ENCODE assay signal across 12 cellular contexts in the genomic region with DNA sequence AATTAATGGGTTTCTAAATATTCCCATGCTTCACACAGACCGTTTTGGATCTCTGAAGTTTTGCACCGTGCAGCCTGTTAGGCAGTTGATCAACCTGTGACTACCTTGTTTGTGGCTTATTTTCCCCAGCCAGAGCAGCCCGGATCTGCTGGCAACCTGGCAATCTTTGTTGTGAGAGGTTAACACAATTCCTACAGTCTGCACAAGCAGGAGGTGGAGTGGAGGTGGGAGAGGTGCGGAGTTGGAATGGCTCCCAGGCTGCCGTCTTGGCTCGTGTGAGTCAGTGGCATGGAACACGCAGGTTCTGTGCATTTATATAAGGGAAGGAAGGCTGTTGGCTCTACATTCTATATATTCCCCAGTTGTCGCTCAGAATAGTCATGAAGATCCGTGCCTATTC.
"Had no signal": no experiment of that assay in that cellular context is flagged by ENCODE, and none has a peak within 500 bp of the region (broad histone marks: within the 10 kb centered on the region; RNA-seq: fewer than 3 reads in every experiment).

No MANE protein-coding gene starts in this region.

- H3K27me3 ChIP-seq: ovary had no signal

- H3K9me3 ChIP-seq: ovary, tibial artery had no signal

- ATAC-seq: activated T-cell treated with anti-CD3 and anti-CD28 coated beads, Interleukin-2, amount 50 U/mL, for 72 hours had no signal

- DNase-seq: activated CD4-positive, alpha-beta T cell treated with anti-CD3 and anti-CD28 coated beads, Interleukin-2, amount 10 ng/mL, durations not matched to agents 7 days and 5 days; activated CD8-positive, alpha-beta memory T cell treated with anti-CD3 and anti-CD28 coated beads, Interleukin-2, amount 50 U/mL, for 48 hours; activated gamma-delta T cell treated with Interleukin-2 at 50 U/mL for 16 hours; activated T-cell treated with anti-CD3 and anti-CD28 coated beads, Interleukin-2, amount 50 U/mL, for 72 hours; amniotic stem cell; endodermal cell; glutamatergic neuron; ovary; retina; stimulated activated CD4-positive, alpha-beta T cell treated with anti-CD3 and anti-CD28 coated beads, Interleukin-12 subunit alpha, Interleukin-12 subunit beta, amount 100 ng/mL, for 4 hours; stimulated activated CD4-positive, alpha-beta T cell treated with anti-CD3 and anti-CD28 coated beads, Interleukin-2, amount 100 ng/mL, for 24 hours; tibial artery had no signal

- H3K4me1 ChIP-seq: tibial artery had no signal

- H3K36me3 ChIP-seq: ovary, tibial artery had no signal

- H3K27ac ChIP-seq: ovary, tibial artery had no signal

- H3K4me3 ChIP-seq: ovary, tibial artery had no signal
